Comparison of ENCODE assay signal across 8 cellular contexts in the genomic region with DNA sequence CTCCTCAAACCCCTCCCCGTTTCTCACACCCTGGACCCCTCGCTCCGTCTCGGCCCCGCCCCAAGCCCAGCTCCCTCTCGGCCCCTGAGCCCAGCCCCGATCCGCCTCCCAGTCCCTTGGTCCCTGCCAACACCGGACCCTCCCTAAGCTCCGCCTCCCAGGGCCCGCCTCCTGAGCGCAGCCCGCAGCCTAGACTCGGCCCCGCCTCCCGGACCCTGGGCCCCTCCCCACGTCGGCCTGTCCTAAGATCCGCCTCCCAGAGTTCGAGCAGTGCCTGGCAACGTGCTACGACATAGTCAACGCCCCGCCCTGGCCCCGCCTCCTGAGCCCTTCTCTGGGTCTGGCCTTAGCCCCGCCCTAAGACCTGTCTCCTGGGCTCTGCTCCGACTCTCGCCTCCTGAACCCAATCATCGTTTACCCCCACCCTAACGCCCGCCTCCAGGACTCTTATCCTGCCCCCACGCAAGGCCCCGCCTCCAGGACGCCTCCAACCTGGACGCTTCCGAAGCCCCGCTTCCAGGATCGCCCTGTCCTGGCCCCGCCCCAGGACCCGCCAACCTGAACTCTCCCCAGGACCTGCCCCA. TPM values are rescaled to one million over a fixed set of nuclear protein-coding genes. Genes with fewer than 3 reads are reported as not detected.
DNase-seq lines count a peak whose midpoint lies in the region; ATAC-seq and TF ChIP-seq lines count a peak whose summit lies in the region.
"Not testable (repeated sequence)": the region's sequence is repeated elsewhere in the genome, so short reads cannot be mapped to it uniquely, and the experiment has no call there.

No MANE protein-coding gene starts in this region.

- H3K27me3 ChIP-seq in dorsolateral prefrontal cortex, result not testable (repeated sequence)

- CTCF ChIA-PET in activated CD4-positive, alpha-beta memory T cell treated with anti-CD3 and anti-CD28 coated beads, Interleukin-2, amount 10 ng/mL, durations not matched to agents 7 days and 5 days (lab: Charles Lee), result not testable (repeated sequence)

- intact Hi-C loops in dorsolateral prefrontal cortex (cut with DNase I), result loop anchor here (5.0 to 10.0 kb wide), 4 partner anchors 151 to 561 kb away; partner anchors contain the start of genes ZXDC (in 2 of the 2) and OSBPL11 (in 1 of the 2)
- intact Hi-C loops in lower leg skin (cut with DNase I; ENCODE audit: low total_unique reads), result not testable (repeated sequence)

- DNase-seq in CD1c-positive myeloid dendritic cell (ENCODE audit: extremely low spot score), result peak; percentile 98
- DNase-seq in HK-2 (ENCODE audit: unreplicated experiment), result peak; percentile 100
- DNase-seq in NCI-H82 treated with DMSO at 0.1 percent for 48 hours (lab: John Stamatoyannopoulos, UW; ENCODE audit: unreplicated experiment), result peak; percentile 97
- DNase-seq in activated CD4-positive, alpha-beta memory T cell treated with anti-CD3 and anti-CD28 coated beads, Interleukin-2, amount 10 ng/mL, durations not matched to agents 7 days and 5 days, result peak; percentile 100
- peak; percentile 99 to 100 (median 100) for DNase-seq in dorsolateral prefrontal cortex
- DNase-seq in lower leg skin (ENCODE audit: low spot score in 2 of 2), result peak; percentile 100
- DNase-seq in stimulated activated CD4-positive, alpha-beta T cell treated with anti-CD3 and anti-CD28 coated beads, Interleukin-4, amount 100 ng/mL, for 4 hours, result peak; percentile 97 to 99

- H3K27me3 Mint-ChIP-seq in activated CD4-positive, alpha-beta memory T cell treated with anti-CD3 and anti-CD28 coated beads, Interleukin-2, amount 10 ng/mL, durations not matched to agents 7 days and 5 days, result not testable (repeated sequence)

- peak overlapping the region; percentile 45 to 90 (median 77) for H3K4me3 ChIP-seq in dorsolateral prefrontal cortex
- H3K4me3 ChIP-seq in lower leg skin (ENCODE audit: low read depth, poor library complexity, severe bottlenecking), result peak overlapping the region; percentile 50

- peak overlapping the region; percentile 86 for H3K27ac Mint-ChIP-seq in activated CD4-positive, alpha-beta memory T cell treated with anti-CD3 and anti-CD28 coated beads, Interleukin-2, amount 10 ng/mL, durations not matched to agents 7 days and 5 days

- not testable (repeated sequence) for H3K9me3 Mint-ChIP-seq in activated CD4-positive, alpha-beta memory T cell treated with anti-CD3 and anti-CD28 coated beads, Interleukin-2, amount 10 ng/mL, durations not matched to agents 7 days and 5 days

- H3K4me3 Mint-ChIP-seq in activated CD4-positive, alpha-beta memory T cell treated with anti-CD3 and anti-CD28 coated beads, Interleukin-2, amount 10 ng/mL, durations not matched to agents 7 days and 5 days, result peak overlapping the region; percentile 79

- TF ChIP-seq CTCF in dorsolateral prefrontal cortex (IDR thresholded peaks at IDR 0.05 in 54 of 56, conservative IDR thresholded peaks at IDR 0.05 in 2 of 56; ENCODE audit: low read depth in 1 of 56, partially characterized antibody in 56 of 56), result peak in 2 of 56 donors; percentile 10 to 18
- TF ChIP-seq CTCF in lower leg skin (IDR thresholded peaks at IDR 0.05), result not testable (repeated sequence)

- H3K4me1 Mint-ChIP-seq in activated CD4-positive, alpha-beta memory T cell treated with anti-CD3 and anti-CD28 coated beads, Interleukin-2, amount 10 ng/mL, durations not matched to agents 7 days and 5 days, result peaks cover 13% of the 10 kb centered on the region

- POLR2A ChIA-PET in activated CD4-positive, alpha-beta memory T cell treated with anti-CD3 and anti-CD28 coated beads, Interleukin-2, amount 10 ng/mL, durations not matched to agents 7 days and 5 days (lab: Charles Lee), result not testable (repeated sequence)

- ATAC-seq in GM19463 (IDR thresholded peaks at IDR 0.05; ENCODE audit: unreplicated experiment), result peak; percentile 75

- WGBS in lower leg skin, 2 donors, result 1 to 2% methylated on average over 29 to 40 of the region's 40 CpGs

- TF ChIP-seq POLR2A in lower leg skin (IDR thresholded peaks at IDR 0.05), result not testable (repeated sequence)

- not testable (repeated sequence) for H3K36me3 Mint-ChIP-seq in activated CD4-positive, alpha-beta memory T cell treated with anti-CD3 and anti-CD28 coated beads, Interleukin-2, amount 10 ng/mL, durations not matched to agents 7 days and 5 days (ENCODE audit: low read depth)

- peak overlapping the region in 51 of 59 donors; percentile 6 to 92 (median 77) for H3K27ac ChIP-seq in dorsolateral prefrontal cortex

RNA-seq across cellular contexts. Expression of gene ROPN1B, which starts 53.1 kb away (rescaled TPM):
- not detected for total RNA-seq in activated CD4-positive, alpha-beta memory T cell treated with anti-CD3 and anti-CD28 coated beads, Interleukin-2, amount 10 ng/mL, durations not matched to agents 7 days and 5 days
- total RNA-seq in dorsolateral prefrontal cortex, result 1 to 10 TPM in 90 of 120 experiments, under 1 TPM in 25, not detected in 5; 0.26 to 7.3 (median 1.7) TPM
- total RNA-seq in lower leg skin, result 10 to 100 TPM in 2 of 4 donors, 1 to 10 TPM in 2; 4.0 to 19.9 (median 10.0) TPM

Comparison
In these comparisons a context has a peak if more than half of its experiments do, and no peak if none do; other contexts are left out.
1. Peak in every context shown above with its lines: DNase-seq, ATAC-seq, H3K4me3 ChIP-seq and H3K27ac ChIP-seq.